In the genomic region with DNA sequence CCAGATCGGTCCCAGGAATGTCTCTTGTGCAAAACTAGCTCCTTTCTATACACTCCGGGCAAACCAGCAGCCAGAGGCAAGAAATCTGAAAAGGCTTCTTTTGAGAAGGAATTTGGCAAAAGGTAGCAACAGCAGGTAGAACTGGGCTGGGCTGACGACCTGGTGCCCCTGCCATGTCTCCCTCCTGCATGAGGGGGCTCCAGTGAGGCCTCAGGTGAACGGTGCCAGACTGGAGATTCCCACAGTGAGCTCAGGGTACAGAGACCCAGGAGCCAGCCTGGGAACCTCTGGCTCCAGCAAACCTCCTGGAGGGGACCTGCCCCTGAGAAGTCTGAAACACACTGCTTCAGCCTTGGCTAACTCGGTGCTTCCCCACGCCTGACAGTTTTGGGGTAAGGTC, we compare ENCODE assay signal across 11 cellular contexts. TPM values are rescaled to one million over a fixed set of nuclear protein-coding genes. Genes with fewer than 3 reads are reported as not detected.
DNase-seq lines count a peak whose midpoint lies in the region; ATAC-seq and TF ChIP-seq lines count a peak whose summit lies in the region.
"Had no signal": no experiment of that assay in that cellular context is flagged by ENCODE, and none has a peak within 500 bp of the region (broad histone marks: within the 10 kb centered on the region; RNA-seq: fewer than 3 reads in every experiment).

No MANE protein-coding gene starts in this region.

- no peaks in the 10 kb centered on the region for H3K36me3 Mint-ChIP-seq in activated naive CD8-positive, alpha-beta T cell
- H3K36me3 Mint-ChIP-seq in naive thymus-derived CD4-positive, alpha-beta T cell = peaks cover 0 to 4% (median 3%) of the 10 kb centered on the region in 5 donors

- peaks cover 50% of the 10 kb centered on the region for H3K4me1 Mint-ChIP-seq in activated naive CD8-positive, alpha-beta T cell (ENCODE audit: low read depth)
- H3K4me1 Mint-ChIP-seq in naive thymus-derived CD4-positive, alpha-beta T cell = peaks cover 15 to 63% (median 23%) of the 10 kb centered on the region in 7 donors

- ATAC-seq in naive thymus-derived CD4-positive, alpha-beta T cell = no peak
- ATAC-seq in HG03354 (IDR thresholded peaks at IDR 0.05; ENCODE audit: poor library complexity, severe bottlenecking, unreplicated experiment) (no peak), HG03565 (IDR thresholded peaks at IDR 0.05; ENCODE audit: unreplicated experiment) (no peak)

- H3K36me3 ChIP-seq in BLaER1 (no peaks in the 10 kb centered on the region), A673 (ENCODE audit: insufficient read depth, low read length, poor library complexity, severe bottlenecking) (no peaks in the 10 kb centered on the region)
- H3K36me3 ChIP-seq in naive thymus-derived CD4-positive, alpha-beta T cell (ENCODE audit: control insufficient read depth in 2 of 3, insufficient read depth in 3 of 3, low read length in 3 of 3) = no peaks in the 10 kb centered on the region
- H3K36me3 ChIP-seq: right atrium auricular region had no signal

- H3K4me3 ChIP-seq in BLaER1 = no peak overlapping the region
- H3K4me3 ChIP-seq in naive thymus-derived CD4-positive, alpha-beta T cell (ENCODE audit: low read length) = no peak overlapping the region
- no peak overlapping the region for H3K4me3 ChIP-seq in A673 (ENCODE audit: low read depth, low read length, poor library complexity, severe bottlenecking)
- H3K4me3 ChIP-seq: right atrium auricular region had no signal

- H3K27me3 ChIP-seq in BLaER1 (no peaks in the 10 kb centered on the region), A673 (replicated peaks; ENCODE audit: insufficient read depth, low read depth, low read length, poor library complexity) (no peaks in the 10 kb centered on the region)
- no peaks in the 10 kb centered on the region for H3K27me3 ChIP-seq in naive thymus-derived CD4-positive, alpha-beta T cell (ENCODE audit: control insufficient read depth in 2 of 2, insufficient read depth in 2 of 2, low read length in 2 of 2)
- H3K27me3 ChIP-seq: right atrium auricular region had no signal

- POLR2A ChIA-PET in naive thymus-derived CD4-positive, alpha-beta T cell (lab: Charles Lee) = interaction anchor here (0.6 to 1.2 kb wide), 3 partner anchors 9 to 1058 kb away, joined by 3 to 7 read pairs (median 3); partner anchors contain the start of genes LYSET and MOAP1
- POLR2A ChIA-PET in A673 (lab: Charles Lee; ENCODE audit: low non-redundant PET) = no interaction called here

- H3K4me1 ChIP-seq in BLaER1 (peaks cover 82% of the 10 kb centered on the region), A673 (ENCODE audit: insufficient read depth, low read length, poor library complexity, severe bottlenecking) (no peaks in the 10 kb centered on the region)
- peaks cover 12 to 15% of the 10 kb centered on the region in 2 donors for H3K4me1 ChIP-seq in naive thymus-derived CD4-positive, alpha-beta T cell (ENCODE audit: control insufficient read depth in 2 of 2, insufficient read depth in 2 of 2, low read length in 2 of 2)

- peak overlapping the region; percentile 72 for H3K27ac ChIP-seq in BLaER1
- no peak overlapping the region for H3K27ac ChIP-seq in naive thymus-derived CD4-positive, alpha-beta T cell (ENCODE audit: low read depth, low read length)
- H3K27ac ChIP-seq in A673 (ENCODE audit: low read depth, low read length, poor library complexity, severe bottlenecking) = no peak overlapping the region
- H3K27ac ChIP-seq: right atrium auricular region had no signal

- H3K9me3 ChIP-seq in BLaER1 (no peaks in the 10 kb centered on the region), A673 (ENCODE audit: low read depth, low read length, poor library complexity, severe bottlenecking) (no peaks in the 10 kb centered on the region)
- H3K9me3 ChIP-seq in naive thymus-derived CD4-positive, alpha-beta T cell (ENCODE audit: control insufficient read depth in 2 of 3, low read length in 3 of 3) = no peaks in the 10 kb centered on the region
- H3K9me3 ChIP-seq: right atrium auricular region had no signal

- no peak overlapping the region for H3K9ac ChIP-seq in BLaER1

- intact Hi-C loops in naive thymus-derived CD4-positive, alpha-beta T cell (cut with micrococcal nuclease) = loop anchor here in 1 of 2 donors (5.0 kb wide), 1 partner anchor 38 kb away; no protein-coding TSS in a partner anchor
- intact Hi-C loops in A673 (cut with micrococcal nuclease; ENCODE audit: unreplicated experiment) = no loop called here

- H3K27ac Mint-ChIP-seq in activated naive CD8-positive, alpha-beta T cell = peak overlapping the region; percentile 41
- H3K27ac Mint-ChIP-seq in naive thymus-derived CD4-positive, alpha-beta T cell = peak overlapping the region in 8 of 9 donors; percentile 65 to 97 (median 93)

- peaks cover 55% of the 10 kb centered on the region for H4K20me1 ChIP-seq in BLaER1

- no peaks in the 10 kb centered on the region for H3K9me3 Mint-ChIP-seq in activated naive CD8-positive, alpha-beta T cell (ENCODE audit: low read depth)
- no peaks in the 10 kb centered on the region for H3K9me3 Mint-ChIP-seq in naive thymus-derived CD4-positive, alpha-beta T cell

- BruUV-seq in A673 (replicated peaks; lab: Mats Ljungman, UMichigan) = no TSS peak

- no peak overlapping the region for H3K4me3 Mint-ChIP-seq in activated naive CD8-positive, alpha-beta T cell
- H3K4me3 Mint-ChIP-seq in naive thymus-derived CD4-positive, alpha-beta T cell = peak overlapping the region in 1 of 10 donors; percentile 77

- no peak for DNase-seq in naive thymus-derived CD4-positive, alpha-beta T cell
- DNase-seq in OCI-M2 (lab: John Stamatoyannopoulos, UW; ENCODE audit: unreplicated experiment) (no peak), A673 (ENCODE audit: low spot score) (no peak)
- DNase-seq: activated CD4-positive, alpha-beta T cell treated with anti-CD3 and anti-CD28 coated beads, Interleukin-2, amount 50 U/mL, for 4 hours; NCI-H187 treated with DMSO at 0.1 percent for 48 hours had no signal

- peak overlapping the region; percentile 93 for H3K4me2 ChIP-seq in BLaER1

- CTCF ChIA-PET in naive thymus-derived CD4-positive, alpha-beta T cell (lab: Charles Lee) = interaction anchor here (5.1 kb wide), 1 partner anchor 9 kb away, joined by 35 read pairs; the partner anchor contains the start of gene ITPK1
- CTCF ChIA-PET in A673 (lab: Charles Lee) = no interaction called here

- TF ChIP-seq CTCF in GM12874 (IDR thresholded peaks at IDR 0.05; ENCODE audit: insufficient read depth, low read depth, low read length) (peak; percentile 33; the same call in 1 of the 2 replicates), A673 (conservative IDR thresholded peaks at IDR 0.05; ENCODE audit: low read depth, low read length) (no peak)

- H3K27me3 Mint-ChIP-seq in activated naive CD8-positive, alpha-beta T cell = no peaks in the 10 kb centered on the region
- no peaks in the 10 kb centered on the region for H3K27me3 Mint-ChIP-seq in naive thymus-derived CD4-positive, alpha-beta T cell

RNA-seq across cellular contexts. Expression of gene ITPK1, which starts 10.8 kb away (rescaled TPM):
- 10 to 100 TPM; 19.6 to 71.8 (median 27.4) TPM for total RNA-seq in naive thymus-derived CD4-positive, alpha-beta T cell
- polyA plus RNA-seq in naive thymus-derived CD4-positive, alpha-beta T cell = 10 to 100 TPM; 10.2 to 16.8 TPM
- total RNA-seq in A673 (2021) = 38.5 and 47.0 TPM in 2 replicates
